Comparison of ENCODE assay signal across 25 cellular contexts in the genomic region with DNA sequence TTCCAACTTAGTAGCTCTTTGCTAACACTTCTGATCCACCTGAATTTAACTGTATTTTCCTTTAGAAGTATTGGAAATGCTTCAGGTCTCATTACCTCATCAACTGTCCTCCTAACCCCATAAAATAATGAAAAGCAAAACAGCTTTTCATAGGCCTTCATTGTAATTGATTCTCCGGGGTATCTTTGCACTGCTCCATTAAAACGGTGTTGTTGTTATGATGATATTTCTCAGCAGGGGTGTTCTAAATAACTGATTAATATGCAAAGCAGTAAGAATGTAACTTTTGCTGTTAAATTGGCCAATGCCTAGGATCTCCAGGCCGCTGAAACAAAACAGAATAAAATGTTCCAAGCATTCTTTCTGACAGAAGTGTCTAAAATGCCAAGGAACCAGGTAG.
"Had no signal": no experiment of that assay in that cellular context is flagged by ENCODE, and none has a peak within 500 bp of the region (broad histone marks: within the 10 kb centered on the region; RNA-seq: fewer than 3 reads in every experiment).

No MANE protein-coding gene starts in this region.

- H3K36me3 Mint-ChIP-seq: activated CD8-positive, alpha-beta memory T cell treated with anti-CD3 and anti-CD28 coated beads, Interleukin-2, amount 10 ng/mL, durations not matched to agents 7 days and 5 days; activated naive CD4-positive, alpha-beta T cell treated with anti-CD3 and anti-CD28 coated beads, Interleukin-2, amount 50 U/mL, for 24 hours had no signal

- H3K9me3 Mint-ChIP-seq: activated CD4-positive, alpha-beta T cell treated with anti-CD3 and anti-CD28 coated beads, Interleukin-2, amount 10 ng/mL, durations not matched to agents 24 days and 14 days; activated T-helper 1 cell treated with anti-CD3 and anti-CD28 coated beads, Interleukin-12 subunit alpha, Interleukin-12 subunit beta, Interleukin-2, Interleukin-4 antibody, amounts not matched to agents 30 ng/mL and 10 ng/mL and 1 ng/mL, durations not matched to agents 14 hours and 24 hours and 36 hours had no signal

- H3K27ac ChIP-seq: PC-9 had no signal

- H3K4me3 Mint-ChIP-seq: activated B cell treated with CpG ODN at 0.5 μM for 24 hours; activated CD4-positive, alpha-beta T cell treated with anti-CD3 and anti-CD28 coated beads, Interleukin-2, amount 10 ng/mL, durations not matched to agents 24 days and 14 days; activated CD8-positive, alpha-beta memory T cell treated with anti-CD3 and anti-CD28 coated beads, Interleukin-2, amount 10 ng/mL, durations not matched to agents 7 days and 5 days; activated naive CD4-positive, alpha-beta T cell treated with anti-CD3 and anti-CD28 coated beads, Interleukin-2, amount 50 U/mL, for 24 hours; activated T-cell treated with anti-CD3 and anti-CD28 coated beads, Interleukin-2, amount 50 U/mL, for 24 hours; activated T-helper 1 cell treated with anti-CD3 and anti-CD28 coated beads, Interleukin-12 subunit alpha, Interleukin-12 subunit beta, Interleukin-2, Interleukin-4 antibody, amounts not matched to agents 30 ng/mL and 10 ng/mL and 1 ng/mL, durations not matched to agents 14 hours and 24 hours and 36 hours; T-helper 17 cell had no signal

- H3K27ac Mint-ChIP-seq: activated B cell treated with CpG ODN at 0.5 μM for 24 hours; activated CD4-positive, alpha-beta T cell treated with anti-CD3 and anti-CD28 coated beads, Interleukin-2, amount 10 ng/mL, durations not matched to agents 24 days and 14 days; activated CD8-positive, alpha-beta memory T cell treated with anti-CD3 and anti-CD28 coated beads, Interleukin-2, amount 10 ng/mL, durations not matched to agents 7 days and 5 days; activated naive CD4-positive, alpha-beta T cell treated with anti-CD3 and anti-CD28 coated beads, Interleukin-2, amount 50 U/mL, for 24 hours; activated T-cell treated with anti-CD3 and anti-CD28 coated beads, Interleukin-2, amount 50 U/mL, for 24 hours; activated T-helper 1 cell treated with anti-CD3 and anti-CD28 coated beads, Interleukin-12 subunit alpha, Interleukin-12 subunit beta, Interleukin-2, Interleukin-4 antibody, amounts not matched to agents 30 ng/mL and 10 ng/mL and 1 ng/mL, durations not matched to agents 14 hours and 24 hours and 36 hours; T-helper 17 cell had no signal

- H3K27me3 Mint-ChIP-seq: activated B cell treated with CpG ODN at 0.5 μM for 24 hours; activated CD4-positive, alpha-beta T cell treated with anti-CD3 and anti-CD28 coated beads, Interleukin-2, amount 10 ng/mL, durations not matched to agents 24 days and 14 days; activated CD8-positive, alpha-beta memory T cell treated with anti-CD3 and anti-CD28 coated beads, Interleukin-2, amount 10 ng/mL, durations not matched to agents 7 days and 5 days; activated naive CD4-positive, alpha-beta T cell treated with anti-CD3 and anti-CD28 coated beads, Interleukin-2, amount 50 U/mL, for 24 hours; activated T-cell treated with anti-CD3 and anti-CD28 coated beads, Interleukin-2, amount 50 U/mL, for 24 hours; T-helper 17 cell had no signal

- DNase-seq: activated B cell treated with CpG ODN at 0.5 μM for 24 hours; activated CD4-positive, alpha-beta T cell treated with anti-CD3 and anti-CD28 coated beads for 1 hour; activated CD4-positive, alpha-beta T cell treated with anti-CD3 and anti-CD28 coated beads, Interleukin-2, amount 10 ng/mL, durations not matched to agents 24 days and 14 days; activated CD4-positive, alpha-beta T cell treated with anti-CD3 and anti-CD28 coated beads, Interleukin-2, amount 50 U/mL, for 48 hours; activated CD8-positive, alpha-beta memory T cell treated with anti-CD3 and anti-CD28 coated beads, Interleukin-2, amount 10 ng/mL, durations not matched to agents 7 days and 5 days; activated effector memory CD4-positive, alpha-beta T cell treated with Interleukin-2 at 50 U/mL for 16 hours; activated naive CD4-positive, alpha-beta T cell; activated T-cell treated with anti-CD3 and anti-CD28 coated beads, Interleukin-2, amount 50 U/mL, for 24 hours; aorta; caudate nucleus; NCI-H1092; NCI-H1417; NCI-H1930; NCI-H2107; NCI-H2171 treated with DMSO at 0.1 percent for 48 hours; NCI-H226; NCI-H526; NCI-H82; PC-9; SIG-M5; T-helper 17 cell; T-helper 9 cell had no signal

- H3K9me3 ChIP-seq: breast epithelium had no signal

- H3K4me1 ChIP-seq: breast epithelium had no signal

- H3K36me3 ChIP-seq: breast epithelium had no signal

- H3K4me1 Mint-ChIP-seq: activated B cell treated with CpG ODN at 0.5 μM for 24 hours; activated CD4-positive, alpha-beta T cell treated with anti-CD3 and anti-CD28 coated beads, Interleukin-2, amount 10 ng/mL, durations not matched to agents 24 days and 14 days; activated CD8-positive, alpha-beta memory T cell treated with anti-CD3 and anti-CD28 coated beads, Interleukin-2, amount 10 ng/mL, durations not matched to agents 7 days and 5 days; activated naive CD4-positive, alpha-beta T cell treated with anti-CD3 and anti-CD28 coated beads, Interleukin-2, amount 50 U/mL, for 24 hours; T-helper 17 cell had no signal

- ATAC-seq: activated CD8-positive, alpha-beta memory T cell treated with anti-CD3 and anti-CD28 coated beads, Interleukin-2, amount 10 ng/mL, durations not matched to agents 7 days and 5 days; T-helper 17 cell had no signal

- H3K27me3 ChIP-seq: breast epithelium had no signal

- H3K4me3 ChIP-seq: breast epithelium, PC-9 had no signal
